7 cellular contexts compared by ENCODE assay signal in the genomic region with DNA sequence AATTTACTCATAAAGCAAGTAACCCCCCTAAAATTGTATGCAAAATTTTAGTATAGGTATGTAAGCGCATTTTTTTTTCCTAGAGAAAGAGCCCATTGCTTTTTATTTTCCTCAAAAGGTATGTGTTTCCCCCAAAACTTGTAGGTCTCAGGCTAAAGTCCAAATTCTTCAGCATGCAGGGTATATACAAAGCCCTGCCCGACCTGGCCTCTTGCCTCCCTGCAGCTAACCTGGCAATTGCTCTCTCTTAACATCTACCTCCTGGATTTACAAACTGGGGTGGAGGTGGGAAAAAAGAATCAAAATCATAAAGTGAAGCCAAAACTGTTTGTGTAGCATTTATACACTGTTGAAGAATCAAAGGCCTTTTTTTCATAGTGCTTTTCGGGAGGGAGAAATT.
A peak's percentile ranks its signal among the peaks of the same experiment; 100 is the strongest.
DNase-seq lines count a peak whose midpoint lies in the region; ATAC-seq and TF ChIP-seq lines count a peak whose summit lies in the region.

No MANE protein-coding gene starts in this region.

- no peak for TF ChIP-seq CTCF in esophagus squamous epithelium (IDR thresholded peaks at IDR 0.05)
- no peak for TF ChIP-seq CTCF in sigmoid colon (IDR thresholded peaks at IDR 0.05)

- H3K27ac ChIP-seq in SJCRH30 (peak overlapping the region; percentile 90; the same call in 1 of the 2 replicates), esophagus squamous epithelium (peak overlapping the region in 3 of 4 donors; percentile 93 to 100 (median 100)), sigmoid colon (peak overlapping the region; percentile 96 to 100 (median 99))

- TF ChIP-seq EP300 in sigmoid colon (IDR thresholded peaks at IDR 0.05) = no peak

- intact Hi-C loops in esophagus squamous epithelium (cut with DNase I) (loop anchor here (5.0 kb wide), 1 partner anchor 41 kb away; no protein-coding TSS in a partner anchor), sigmoid colon (cut with DNase I) (loop anchor here (5.0 to 10.0 kb wide), 4 partner anchors 431 to 1682 kb away; partner anchors contain the start of genes CDADC1, DHRS12 and EBPL)

- H3K9me3 ChIP-seq in HAP-1 = no peaks in the 10 kb centered on the region
- H3K9me3 ChIP-seq in SJCRH30 (replicated peaks) = no peaks in the 10 kb centered on the region
- H3K9me3 ChIP-seq in esophagus squamous epithelium = no peaks in the 10 kb centered on the region
- H3K9me3 ChIP-seq in sigmoid colon = no peaks in the 10 kb centered on the region

- H3K4me1 ChIP-seq in HAP-1 (peaks cover 20% of the 10 kb centered on the region), SJCRH30 (no peaks in the 10 kb centered on the region), esophagus squamous epithelium (peaks cover 11 to 48% (median 26%) of the 10 kb centered on the region in 3 donors), sigmoid colon (peaks cover 0 to 47% (median 30%) of the 10 kb centered on the region in 4 donors)

- no peaks in the 10 kb centered on the region for H3K27me3 ChIP-seq in HAP-1 (ENCODE audit: low read depth)
- no peaks in the 10 kb centered on the region for H3K27me3 ChIP-seq in SJCRH30
- H3K27me3 ChIP-seq in esophagus squamous epithelium = peaks cover 0 to 17% (median 0%) of the 10 kb centered on the region in 4 donors
- peaks cover 2 to 15% (median 7%) of the 10 kb centered on the region in 3 donors for H3K27me3 ChIP-seq in sigmoid colon

- H3K36me3 ChIP-seq in HAP-1 (replicated peaks) = no peaks in the 10 kb centered on the region
- H3K36me3 ChIP-seq in SJCRH30 = 0 out of 2 replicates have a peak, but pooled peaks cover 3% of the 10 kb centered on the region
- H3K36me3 ChIP-seq in esophagus squamous epithelium = no peaks in the 10 kb centered on the region
- H3K36me3 ChIP-seq in sigmoid colon = no peaks in the 10 kb centered on the region

- ATAC-seq in GM19452 (IDR thresholded peaks at IDR 0.05; ENCODE audit: unreplicated experiment) (no peak), GM19397 (IDR thresholded peaks at IDR 0.05; ENCODE audit: unreplicated experiment) (no peak)

- in situ Hi-C loops in HAP-1 (cut with MboI; ENCODE audit: low sequenced_read_pairs) = no loop called here

- DNase-seq in HAP-1 (ENCODE audit: low spot score in 2 of 2) = no peak
- no peak for DNase-seq in SJCRH30
- DNase-seq in esophagus squamous epithelium (lab: John Stamatoyannopoulos, UW) = no peak
- DNase-seq in sigmoid colon = no peak
- DNase-seq in NCI-H187 (lab: John Stamatoyannopoulos, UW) = no peak

- H3K4me3 ChIP-seq in HAP-1 (peak overlapping the region; percentile 90), SJCRH30 (peak overlapping the region; percentile 92), esophagus squamous epithelium (peak overlapping the region; percentile 64 to 96 (median 80)), sigmoid colon (peak overlapping the region in 2 of 4 donors; percentile 82 to 96)

- no peak for TF ChIP-seq POLR2A in esophagus squamous epithelium (IDR thresholded peaks at IDR 0.05)
- TF ChIP-seq POLR2A in sigmoid colon (IDR thresholded peaks at IDR 0.05) = no peak

- WGBS in esophagus squamous epithelium, 2 donors = 60 to 63% methylated on average over 3 of the region's 3 CpGs
- 30 to 68% methylated on average over 3 of the region's 3 CpGs for WGBS in sigmoid colon, 2 donors
